ENCODE assay signal across 9 cellular contexts in the genomic region with DNA sequence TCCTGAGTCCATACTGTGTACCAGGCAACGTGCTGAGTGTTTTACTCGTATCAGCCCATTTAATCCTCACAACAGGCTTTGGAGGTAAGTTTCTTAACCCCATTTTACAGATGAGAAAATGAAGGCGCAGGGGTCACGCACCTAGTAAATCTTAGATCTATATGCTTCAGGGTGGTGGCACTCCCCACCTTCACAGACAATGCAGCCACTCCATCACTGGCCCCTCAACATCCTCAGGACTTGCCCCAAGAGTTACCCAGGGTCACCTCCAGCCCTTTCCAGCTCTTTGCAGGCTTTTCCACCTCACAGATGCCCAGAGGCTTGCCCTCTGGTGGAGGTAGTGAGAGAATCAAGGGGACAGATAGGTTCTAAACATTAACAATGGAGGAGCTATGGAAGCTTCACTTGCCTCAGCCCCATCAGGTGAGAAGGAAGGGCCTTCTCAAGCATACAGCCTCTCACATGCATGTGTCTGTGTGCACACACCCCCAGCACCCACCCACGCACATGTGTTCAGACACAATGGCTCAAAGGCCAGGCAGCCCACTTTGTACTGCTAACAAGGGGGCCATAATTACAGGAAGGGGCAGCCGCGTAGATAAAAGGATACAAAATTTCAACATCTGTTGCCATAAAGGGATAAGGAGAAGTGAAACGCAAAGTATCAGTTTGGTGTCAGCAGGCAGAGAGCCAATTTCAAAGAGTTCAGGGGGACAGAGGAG. TPM values are rescaled to one million over a fixed set of nuclear protein-coding genes. Genes with fewer than 3 reads are reported as not detected.
DNase-seq lines count a peak whose midpoint lies in the region; ATAC-seq and TF ChIP-seq lines count a peak whose summit lies in the region.
"Had no signal": no experiment of that assay in that cellular context is flagged by ENCODE, and none has a peak within 500 bp of the region (broad histone marks: within the 10 kb centered on the region; RNA-seq: fewer than 3 reads in every experiment).

No MANE protein-coding gene starts in this region.

- no peak overlapping the region for H3K4me3 Mint-ChIP-seq in activated CD4-positive, alpha-beta T cell treated with anti-CD3 and anti-CD28 coated beads for 36 hours

- no peak overlapping the region for H3K27ac ChIP-seq in thyroid gland

- no peak overlapping the region for H3K27ac Mint-ChIP-seq in activated CD4-positive, alpha-beta T cell treated with anti-CD3 and anti-CD28 coated beads for 36 hours

- intact Hi-C loops in activated CD4-positive, alpha-beta T cell treated with anti-CD3 and anti-CD28 coated beads for 36 hours (cut with DNase I, micrococcal nuclease) = no loop called here
- intact Hi-C loops in thyroid gland (cut with DNase I) = no loop called here

- H3K4me1 ChIP-seq in thyroid gland = peaks cover 2 to 4% of the 10 kb centered on the region in 2 donors

- TF ChIP-seq POLR2A in thyroid gland (IDR thresholded peaks at IDR 0.05) = no peak

- no peaks in the 10 kb centered on the region for H3K4me1 Mint-ChIP-seq in activated CD4-positive, alpha-beta T cell treated with anti-CD3 and anti-CD28 coated beads for 36 hours

- no peak overlapping the region for H3K4me3 ChIP-seq in thyroid gland (replicated peaks in 1 of 3)

- no peak for TF ChIP-seq CTCF in thyroid gland (IDR thresholded peaks at IDR 0.05)

- WGBS in thyroid gland, 2 donors = 91 to 92% methylated on average over 8 of the region's 8 CpGs

- H3K36me3 ChIP-seq in thyroid gland = peaks cover 0 to 2% of the 10 kb centered on the region in 2 donors

- POLR2A ChIA-PET in activated CD4-positive, alpha-beta T cell treated with anti-CD3 and anti-CD28 coated beads for 36 hours (lab: Charles Lee) = interaction anchor here (1.0 kb wide), 1 partner anchor 164 kb away, joined by 3 read pairs; no protein-coding TSS in a partner anchor

- peak; percentile 28 for DNase-seq in ELF-1 (ENCODE audit: low read depth, low spot score)
- peak; percentile 31 for DNase-seq in RPMI8226
- DNase-seq in left kidney (ENCODE audit: low read depth, low spot score) = peak; percentile 24
- DNase-seq in activated CD4-positive, alpha-beta T cell treated with anti-CD3 and anti-CD28 coated beads for 36 hours = no peak
- DNase-seq in SK-N-DZ (ENCODE audit: low spot score) = no peak
- no peak for DNase-seq in thyroid gland
- DNase-seq in ureter (ENCODE audit: low spot score) = no peak
- DNase-seq: stimulated activated naive CD8-positive, alpha-beta T cell treated with anti-CD3 and anti-CD28 coated beads, Interleukin-15, Interleukin-2, amounts not matched to agents 100 U/mL and 50 U/mL, for 24 hours had no signal

- H3K27me3 Mint-ChIP-seq in activated CD4-positive, alpha-beta T cell treated with anti-CD3 and anti-CD28 coated beads for 36 hours = no peaks in the 10 kb centered on the region

- H3K27me3 ChIP-seq in thyroid gland = no peaks in the 10 kb centered on the region

- H3K9me3 ChIP-seq in thyroid gland = no peaks in the 10 kb centered on the region

- peak; percentile 50 for ATAC-seq in GM21717 (IDR thresholded peaks at IDR 0.05; ENCODE audit: unreplicated experiment)
- no peak for ATAC-seq in activated CD4-positive, alpha-beta T cell treated with anti-CD3 and anti-CD28 coated beads for 36 hours
- ATAC-seq: stimulated activated naive CD8-positive, alpha-beta T cell treated with anti-CD3 and anti-CD28 coated beads, Interleukin-15, Interleukin-2, amounts not matched to agents 100 U/mL and 50 U/mL, for 24 hours had no signal

- H3K9me3 Mint-ChIP-seq in activated CD4-positive, alpha-beta T cell treated with anti-CD3 and anti-CD28 coated beads for 36 hours (ENCODE audit: low read depth) = no peaks in the 10 kb centered on the region

- H3K36me3 Mint-ChIP-seq in activated CD4-positive, alpha-beta T cell treated with anti-CD3 and anti-CD28 coated beads for 36 hours (ENCODE audit: low read depth) = peaks cover 2% of the 10 kb centered on the region

- CTCF ChIA-PET in activated CD4-positive, alpha-beta T cell treated with anti-CD3 and anti-CD28 coated beads for 36 hours (lab: Charles Lee) = interaction anchor here (3.2 kb wide), 1 partner anchor 14 kb away, joined by 12 read pairs; no protein-coding TSS in a partner anchor

RNA-seq across cellular contexts. Expression of a gene that starts 29.1 kb away (rescaled TPM):
- total RNA-seq in activated CD4-positive, alpha-beta T cell treated with anti-CD3 and anti-CD28 coated beads for 36 hours = 10 to 100 TPM; 15.5 to 19.3 TPM
- 59.7 and 66.7 TPM in 2 replicates for polyA plus RNA-seq in SK-N-DZ (2014; cell fraction: cytosol; rRNA removed)
- 31.6 and 34.6 TPM in 2 replicates for polyA plus RNA-seq in SK-N-DZ (2014; cell fraction: nucleus; rRNA removed)
- total RNA-seq in thyroid gland = 10 to 100 TPM; 18.1 to 73.0 (median 37.3) TPM
- total RNA-seq in ureter = 18.0 TPM

RNA-seq across cellular contexts. Expression of a gene that starts 29.2 kb away (rescaled TPM):
- total RNA-seq in activated CD4-positive, alpha-beta T cell treated with anti-CD3 and anti-CD28 coated beads for 36 hours = 10 to 100 TPM; 30.2 to 31.4 TPM
- polyA plus RNA-seq in SK-N-DZ (2014; cell fraction: cytosol; rRNA removed) = 13.1 and 19.5 TPM in 2 replicates
- 32.9 and 44.4 TPM in 2 replicates for polyA plus RNA-seq in SK-N-DZ (2014; cell fraction: nucleus; rRNA removed)
- total RNA-seq in thyroid gland = 10 to 100 TPM; 26.2 to 34.9 (median 33.1) TPM
- total RNA-seq in ureter = 35.9 TPM

Comparison
In these comparisons a context has a peak if more than half of its experiments do, and no peak if none do; other contexts are left out.
1. DNase-seq: peak in ELF-1 (single experiment), RPMI8226 (single experiment) and left kidney (single experiment); none in activated CD4-positive, alpha-beta T cell treated with anti-CD3 and anti-CD28 coated beads for 36 hours (single experiment), SK-N-DZ (single experiment), thyroid gland (0 of 2) and ureter (single experiment).